In the genomic region with DNA sequence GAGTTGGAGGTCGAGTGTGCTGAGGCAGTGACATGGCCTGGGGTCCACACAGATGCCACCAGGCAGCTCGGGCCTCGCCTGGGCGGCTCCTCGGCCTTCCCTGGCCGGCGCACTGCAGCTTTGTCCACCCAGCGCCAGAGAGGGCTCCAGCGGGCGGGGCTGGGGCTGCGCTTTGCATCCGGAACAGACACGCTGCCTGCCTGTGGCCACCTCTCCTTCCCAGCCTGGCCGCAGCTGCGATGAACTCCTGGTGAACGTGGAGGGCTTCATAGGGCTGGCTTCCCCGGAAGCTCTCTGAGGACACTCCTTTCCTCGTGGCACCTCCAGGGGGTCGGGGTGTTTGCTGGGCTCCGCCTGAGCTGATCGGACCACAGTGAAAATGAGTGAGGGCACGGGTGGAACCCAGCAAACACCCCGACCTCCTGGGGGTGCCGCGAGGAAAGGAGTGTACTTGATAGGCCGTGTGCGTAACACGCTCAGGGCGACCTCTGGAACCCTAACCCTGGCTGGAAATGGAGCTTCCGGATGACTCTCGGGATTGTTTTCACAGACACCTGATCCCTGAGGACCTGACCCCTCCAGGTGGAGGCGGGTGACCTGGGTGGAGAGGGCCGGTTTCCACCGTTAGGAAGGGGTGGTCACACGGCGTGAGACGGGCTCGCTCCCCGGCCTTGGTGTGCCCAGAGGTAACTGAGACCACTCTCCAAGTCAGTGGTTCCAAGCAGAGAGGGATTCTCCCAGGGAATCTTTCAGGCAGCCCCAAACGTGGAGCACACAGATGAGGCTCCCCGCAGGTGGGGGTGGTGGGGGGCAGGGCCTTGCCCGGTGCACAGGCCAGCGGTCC, we compare ENCODE assay signal across 1 cellular context.
TF ChIP-seq lines count a peak whose summit lies in the region.

No MANE protein-coding gene starts in this region.

TF ChIP-seq in PFSK-1, 5 proteins besides CTCF, POLR2A, EP300 and RAD21 (continued from another document):
- TF ChIP-seq REST (IDR thresholded peaks at IDR 0.05; ENCODE audit: insufficient read depth in 1 of 2, low read depth in 2 of 2, low read length in 2 of 2): no peak
